8 cellular contexts compared by ENCODE assay signal in genomic region chr6:158232445-158233213, GRCh38.
DNase-seq lines count a peak whose midpoint lies in the region; ATAC-seq and TF ChIP-seq lines count a peak whose summit lies in the region.

No MANE protein-coding gene starts in this region.

- H3K4me3 ChIP-seq in CD8-positive, alpha-beta T cell (ENCODE audit: low read depth, low read length): peak overlapping the region; percentile 69
- H3K4me3 ChIP-seq in Jurkat, Clone E6-1 (ENCODE audit: low read length): peak overlapping the region; percentile 76

- no peak for TF ChIP-seq CTCF in CD8-positive, alpha-beta T cell (IDR thresholded peaks at IDR 0.05)
- TF ChIP-seq CTCF in glutamatergic neuron (IDR thresholded peaks at IDR 0.05; ENCODE audit: partially characterized antibody, unreplicated experiment): no peak
- no peak for TF ChIP-seq CTCF in type B pancreatic cell (conservative IDR thresholded peaks at IDR 0.05)

- POLR2A ChIA-PET in CD8-positive, alpha-beta T cell (lab: Charles Lee): interaction anchor here (0.6 to 0.9 kb wide), 4 partner anchors 27 to 657 kb away, joined by 3 read pairs; no protein-coding TSS in a partner anchor

- CTCF ChIA-PET in CD8-positive, alpha-beta T cell (lab: Charles Lee): interaction anchor here (0.9 to 3.6 kb wide), 3 partner anchors 12 to 254 kb away, joined by 3 to 16 read pairs (median 3); no protein-coding TSS in a partner anchor

- no peaks in the 10 kb centered on the region for H3K27me3 Mint-ChIP-seq in CD8-positive, alpha-beta T cell (ENCODE audit: low read depth)
- peaks cover 18% of the 10 kb centered on the region for H3K27me3 Mint-ChIP-seq in glutamatergic neuron (ENCODE audit: unreplicated experiment)
- no peaks in the 10 kb centered on the region for H3K27me3 Mint-ChIP-seq in type B pancreatic cell

- peaks cover 10% of the 10 kb centered on the region for H3K4me1 ChIP-seq in CD8-positive, alpha-beta T cell (ENCODE audit: insufficient read depth, low read length)

- no peaks in the 10 kb centered on the region for H3K27me3 ChIP-seq in CD8-positive, alpha-beta T cell (ENCODE audit: insufficient read depth, low read length)

- no peaks in the 10 kb centered on the region for H3K9me3 ChIP-seq in CD8-positive, alpha-beta T cell (ENCODE audit: low read length)

- intact Hi-C loops in CD8-positive, alpha-beta T cell (cut with DNase I, micrococcal nuclease): loop anchor here (5.0 kb wide), 4 partner anchors 40 to 415 kb away; partner anchors contain the start of gene TMEM181 (in 2 of the 2)

- H3K36me3 Mint-ChIP-seq in CD8-positive, alpha-beta T cell: peaks cover 6% of the 10 kb centered on the region
- H3K36me3 Mint-ChIP-seq in activated naive CD4-positive, alpha-beta T cell treated with anti-CD3 and anti-CD28 coated beads, Interleukin-2, amount 50 U/mL, for 72 hours: peaks cover 0 to 8% of the 10 kb centered on the region in 2 donors
- no peaks in the 10 kb centered on the region for H3K36me3 Mint-ChIP-seq in glutamatergic neuron (ENCODE audit: unreplicated experiment)
- peaks cover 9% of the 10 kb centered on the region for H3K36me3 Mint-ChIP-seq in type B pancreatic cell

- peaks cover 42% of the 10 kb centered on the region for H3K4me1 Mint-ChIP-seq in CD8-positive, alpha-beta T cell (ENCODE audit: low read depth)
- peaks cover 18% of the 10 kb centered on the region for H3K4me1 Mint-ChIP-seq in glutamatergic neuron (ENCODE audit: low read depth, unreplicated experiment)
- peaks cover 33% of the 10 kb centered on the region for H3K4me1 Mint-ChIP-seq in type B pancreatic cell (ENCODE audit: unreplicated experiment)

- DNase-seq in CD8-positive, alpha-beta T cell: peak; percentile 13 to 66 (median 41)
- no peak for DNase-seq in Jurkat, Clone E6-1 (ENCODE audit: low read depth, low spot score)
- DNase-seq in SHP77 treated with DMSO at 0.1 percent for 48 hours (lab: John Stamatoyannopoulos, UW) (peak; percentile 61), glutamatergic neuron (peak; percentile 73), nucleus accumbens (lab: John Stamatoyannopoulos, UW) (peak in 52 of 56 donors; percentile 12 to 78 (median 60)), type B pancreatic cell (ENCODE audit: extremely low spot score, unreplicated experiment) (peak; percentile 74)
- DNase-seq in activated naive CD4-positive, alpha-beta T cell treated with anti-CD3 and anti-CD28 coated beads, Interleukin-2, amount 50 U/mL, for 72 hours (ENCODE audit: low spot score in 2 of 2): peak; percentile 53 to 62

- H3K4me3 Mint-ChIP-seq in CD8-positive, alpha-beta T cell: peak overlapping the region; percentile 93
- H3K4me3 Mint-ChIP-seq in glutamatergic neuron (ENCODE audit: unreplicated experiment) (peak overlapping the region; percentile 96), type B pancreatic cell (peak overlapping the region; percentile 91)

- peak; percentile 67 for ATAC-seq in CD8-positive, alpha-beta T cell
- ATAC-seq in GM21529 (IDR thresholded peaks at IDR 0.05; ENCODE audit: unreplicated experiment): peak; percentile 43
- peak; percentile 59 to 60 for ATAC-seq in activated naive CD4-positive, alpha-beta T cell treated with anti-CD3 and anti-CD28 coated beads, Interleukin-2, amount 50 U/mL, for 72 hours

- H3K27ac Mint-ChIP-seq in CD8-positive, alpha-beta T cell: peak overlapping the region; percentile 94
- H3K27ac Mint-ChIP-seq in activated naive CD4-positive, alpha-beta T cell treated with anti-CD3 and anti-CD28 coated beads, Interleukin-2, amount 50 U/mL, for 72 hours: peak overlapping the region; percentile 75 to 94
- H3K27ac Mint-ChIP-seq in glutamatergic neuron (ENCODE audit: unreplicated experiment): peak overlapping the region; percentile 99
- H3K27ac Mint-ChIP-seq in type B pancreatic cell: peak overlapping the region; percentile 85

- H3K36me3 ChIP-seq in CD8-positive, alpha-beta T cell (ENCODE audit: insufficient read depth, low read length): no peaks in the 10 kb centered on the region

- H3K9me3 Mint-ChIP-seq in CD8-positive, alpha-beta T cell: no peaks in the 10 kb centered on the region
- no peaks in the 10 kb centered on the region for H3K9me3 Mint-ChIP-seq in activated naive CD4-positive, alpha-beta T cell treated with anti-CD3 and anti-CD28 coated beads, Interleukin-2, amount 50 U/mL, for 72 hours
- H3K9me3 Mint-ChIP-seq in glutamatergic neuron (ENCODE audit: unreplicated experiment) (peaks cover 16% of the 10 kb centered on the region), type B pancreatic cell (no peaks in the 10 kb centered on the region)

- no peak overlapping the region for H3K27ac ChIP-seq in CD8-positive, alpha-beta T cell (ENCODE audit: low read depth, low read length)
